13 cellular contexts compared by ENCODE assay signal in the genomic region with DNA sequence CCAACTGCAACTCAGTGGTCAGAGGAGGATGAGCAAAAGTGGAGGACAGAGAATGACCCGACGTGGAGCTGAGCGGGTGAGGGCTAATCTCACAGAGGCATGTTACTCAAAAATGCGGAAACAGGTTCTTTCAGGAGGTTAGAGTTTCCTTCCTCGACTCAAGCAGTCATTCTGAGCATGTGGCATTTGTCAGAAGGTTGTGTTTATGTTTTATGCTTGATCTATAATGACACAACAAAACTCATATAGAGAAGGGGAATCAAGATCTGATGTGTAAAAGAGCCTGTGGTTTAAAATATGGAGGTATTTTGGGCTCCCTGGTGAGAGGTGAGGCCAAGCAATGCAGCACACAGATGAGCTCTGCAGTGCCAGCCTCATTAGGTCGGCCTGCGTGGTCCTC.
DNase-seq lines count a peak whose midpoint lies in the region; ATAC-seq lines count a peak whose summit lies in the region.
"Had no signal": no experiment of that assay in that cellular context is flagged by ENCODE, and none has a peak within 500 bp of the region (broad histone marks: within the 10 kb centered on the region; RNA-seq: fewer than 3 reads in every experiment).

No MANE protein-coding gene starts in this region.

- peak; percentile 71 for ATAC-seq in stimulated activated naive CD8-positive, alpha-beta T cell treated with anti-CD3 and anti-CD28 coated beads, Interleukin-15, amount 100 ng/mL, for 72 hours
- ATAC-seq in stimulated activated naive CD8-positive, alpha-beta T cell treated with anti-CD3 and anti-CD28 coated beads, Interleukin-15, Interleukin-2, amounts not matched to agents 100 U/mL and 50 U/mL, for 24 hours: no peak
- ATAC-seq in HG02759 (IDR thresholded peaks at IDR 0.05; ENCODE audit: unreplicated experiment) (peak; percentile 80), HG03575 (IDR thresholded peaks at IDR 0.05; ENCODE audit: extremely low read depth, insufficient number of reproducible peaks, low FRiP score, unreplicated experiment) (peak; percentile 57)
- ATAC-seq: heart left ventricle had no signal

- H3K9me3 Mint-ChIP-seq in stimulated activated naive CD8-positive, alpha-beta T cell treated with anti-CD3 and anti-CD28 coated beads, Interleukin-15, amount 100 ng/mL, for 72 hours: peaks cover 15 to 17% of the 10 kb centered on the region in 2 donors

- peaks cover 54% of the 10 kb centered on the region for H3K27me3 Mint-ChIP-seq in stimulated activated naive CD8-positive, alpha-beta T cell treated with anti-CD3 and anti-CD28 coated beads, Interleukin-15, amount 100 ng/mL, for 72 hours

- H3K27ac Mint-ChIP-seq in stimulated activated naive CD8-positive, alpha-beta T cell treated with anti-CD3 and anti-CD28 coated beads, Interleukin-15, amount 100 ng/mL, for 72 hours: no peak overlapping the region
- H3K27ac Mint-ChIP-seq: stimulated activated naive CD8-positive, alpha-beta T cell treated with anti-CD3 and anti-CD28 coated beads, Interleukin-15, Interleukin-2, amounts not matched to agents 100 ng/mL and 50 ng/mL, for 24 hours had no signal

- H3K4me1 Mint-ChIP-seq in stimulated activated naive CD8-positive, alpha-beta T cell treated with anti-CD3 and anti-CD28 coated beads, Interleukin-15, amount 100 ng/mL, for 72 hours: peaks cover 2% of the 10 kb centered on the region

- H3K4me3 Mint-ChIP-seq in stimulated activated naive CD8-positive, alpha-beta T cell treated with anti-CD3 and anti-CD28 coated beads, Interleukin-15, amount 100 ng/mL, for 72 hours: no peak overlapping the region
- H3K4me3 Mint-ChIP-seq: stimulated activated naive CD8-positive, alpha-beta T cell treated with anti-CD3 and anti-CD28 coated beads, Interleukin-15, Interleukin-2, amounts not matched to agents 100 ng/mL and 50 ng/mL, for 24 hours had no signal

- no peak for DNase-seq in stimulated activated naive CD8-positive, alpha-beta T cell treated with anti-CD3 and anti-CD28 coated beads, Interleukin-15, amount 100 ng/mL, for 72 hours
- no peak for DNase-seq in stimulated activated naive CD8-positive, alpha-beta T cell treated with anti-CD3 and anti-CD28 coated beads, Interleukin-15, Interleukin-2, amounts not matched to agents 100 U/mL and 50 U/mL, for 24 hours
- DNase-seq in AG08395 (ENCODE audit: low spot score) (no peak), NOMO-1 treated with DMSO at 0.1 percent for 48 hours (lab: John Stamatoyannopoulos, UW; ENCODE audit: unreplicated experiment) (no peak), COLO829 (ENCODE audit: low spot score) (no peak)
- DNase-seq in stimulated activated CD4-positive, alpha-beta T cell treated with anti-CD3 and anti-CD28 coated beads, Interleukin-15, amount 100 ng/mL, for 24 hours: no peak
- DNase-seq: activated naive CD4-positive, alpha-beta T cell; NCI-H1105 treated with DMSO at 0.1 percent for 48 hours; WERI-Rb-1 had no signal
